In genomic region chr5:1916041-1917001, GRCh38 we compare ENCODE assay signal across 1 cellular context.
TF ChIP-seq lines count a peak whose summit lies in the region.

No MANE protein-coding gene starts in this region.

TF ChIP-seq in H1, 55 proteins besides CTCF, POLR2A, EP300 and RAD21 (continued from another document):
- no peak for TF ChIP-seq USF2 (IDR thresholded peaks at IDR 0.05; ENCODE audit: low read length)
